ENCODE assay signal across 7 cellular contexts in genomic region chr17:40586264-40586663, GRCh38. TPM values are rescaled to one million over a fixed set of nuclear protein-coding genes. Genes with fewer than 3 reads are reported as not detected.
"Had no signal": no experiment of that assay in that cellular context is flagged by ENCODE, and none has a peak within 500 bp of the region (broad histone marks: within the 10 kb centered on the region; RNA-seq: fewer than 3 reads in every experiment).

No MANE protein-coding gene starts in this region.

RNA-seq across cellular contexts. Expression of gene CCR7, which starts 21.0 kb away (rescaled TPM):
- total RNA-seq: astrocyte, chondrocyte, left ventricle myocardium inferior, myocyte, progenitor cell of endocrine pancreas, renal cortical epithelial cell had no signal
- polyA plus RNA-seq: neural cell had no signal
